2 cellular contexts compared by ENCODE assay signal in the genomic region with DNA sequence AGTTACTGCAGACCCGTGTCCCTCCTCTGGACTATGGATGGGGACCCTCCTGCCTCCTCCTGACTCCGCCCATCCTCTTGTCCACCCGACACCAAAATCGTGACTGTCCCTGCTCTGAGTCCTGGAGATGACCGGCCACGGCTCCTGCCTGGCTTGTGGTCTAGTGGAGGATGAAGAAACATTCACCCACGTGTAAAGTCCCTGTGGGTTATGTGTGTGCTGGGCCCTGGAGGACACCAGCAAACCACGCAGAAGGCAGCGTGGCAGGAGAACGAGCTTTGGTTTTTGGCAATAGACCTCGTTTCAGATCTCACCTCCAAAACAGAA.
TF ChIP-seq lines count a peak whose summit lies in the region.

No MANE protein-coding gene starts in this region.

TF ChIP-seq in liver, 16 proteins besides CTCF, POLR2A, EP300 and RAD21:
- TF ChIP-seq, protein P1, sequence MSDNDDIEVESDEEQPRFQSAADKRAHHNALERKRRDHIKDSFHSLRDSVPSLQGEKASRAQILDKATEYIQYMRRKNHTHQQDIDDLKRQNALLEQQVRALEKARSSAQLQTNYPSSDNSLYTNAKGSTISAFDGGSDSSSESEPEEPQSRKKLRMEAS (IDR thresholded peaks at IDR 0.05): no peak
- TF ChIP-seq FOXA1 (IDR thresholded peaks at IDR 0.05): no peak
- no peak for TF ChIP-seq ATF3 (IDR thresholded peaks at IDR 0.05)
- TF ChIP-seq, protein P2, sequence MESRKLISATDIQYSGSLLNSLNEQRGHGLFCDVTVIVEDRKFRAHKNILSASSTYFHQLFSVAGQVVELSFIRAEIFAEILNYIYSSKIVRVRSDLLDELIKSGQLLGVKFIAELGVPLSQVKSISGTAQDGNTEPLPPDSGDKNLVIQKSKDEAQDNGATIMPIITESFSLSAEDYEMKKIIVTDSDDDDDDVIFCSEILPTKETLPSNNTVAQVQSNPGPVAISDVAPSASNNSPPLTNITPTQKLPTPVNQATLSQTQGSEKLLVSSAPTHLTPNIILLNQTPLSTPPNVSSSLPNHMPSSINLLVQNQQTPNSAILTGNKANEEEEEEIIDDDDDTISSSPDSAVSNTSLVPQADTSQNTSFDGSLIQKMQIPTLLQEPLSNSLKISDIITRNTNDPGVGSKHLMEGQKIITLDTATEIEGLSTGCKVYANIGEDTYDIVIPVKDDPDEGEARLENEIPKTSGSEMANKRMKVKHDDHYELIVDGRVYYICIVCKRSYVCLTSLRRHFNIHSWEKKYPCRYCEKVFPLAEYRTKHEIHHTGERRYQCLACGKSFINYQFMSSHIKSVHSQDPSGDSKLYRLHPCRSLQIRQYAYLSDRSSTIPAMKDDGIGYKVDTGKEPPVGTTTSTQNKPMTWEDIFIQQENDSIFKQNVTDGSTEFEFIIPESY (IDR thresholded peaks at IDR 0.05): no peak
- TF ChIP-seq RXRA (IDR thresholded peaks at IDR 0.05): no peak
- TF ChIP-seq, protein P3, sequence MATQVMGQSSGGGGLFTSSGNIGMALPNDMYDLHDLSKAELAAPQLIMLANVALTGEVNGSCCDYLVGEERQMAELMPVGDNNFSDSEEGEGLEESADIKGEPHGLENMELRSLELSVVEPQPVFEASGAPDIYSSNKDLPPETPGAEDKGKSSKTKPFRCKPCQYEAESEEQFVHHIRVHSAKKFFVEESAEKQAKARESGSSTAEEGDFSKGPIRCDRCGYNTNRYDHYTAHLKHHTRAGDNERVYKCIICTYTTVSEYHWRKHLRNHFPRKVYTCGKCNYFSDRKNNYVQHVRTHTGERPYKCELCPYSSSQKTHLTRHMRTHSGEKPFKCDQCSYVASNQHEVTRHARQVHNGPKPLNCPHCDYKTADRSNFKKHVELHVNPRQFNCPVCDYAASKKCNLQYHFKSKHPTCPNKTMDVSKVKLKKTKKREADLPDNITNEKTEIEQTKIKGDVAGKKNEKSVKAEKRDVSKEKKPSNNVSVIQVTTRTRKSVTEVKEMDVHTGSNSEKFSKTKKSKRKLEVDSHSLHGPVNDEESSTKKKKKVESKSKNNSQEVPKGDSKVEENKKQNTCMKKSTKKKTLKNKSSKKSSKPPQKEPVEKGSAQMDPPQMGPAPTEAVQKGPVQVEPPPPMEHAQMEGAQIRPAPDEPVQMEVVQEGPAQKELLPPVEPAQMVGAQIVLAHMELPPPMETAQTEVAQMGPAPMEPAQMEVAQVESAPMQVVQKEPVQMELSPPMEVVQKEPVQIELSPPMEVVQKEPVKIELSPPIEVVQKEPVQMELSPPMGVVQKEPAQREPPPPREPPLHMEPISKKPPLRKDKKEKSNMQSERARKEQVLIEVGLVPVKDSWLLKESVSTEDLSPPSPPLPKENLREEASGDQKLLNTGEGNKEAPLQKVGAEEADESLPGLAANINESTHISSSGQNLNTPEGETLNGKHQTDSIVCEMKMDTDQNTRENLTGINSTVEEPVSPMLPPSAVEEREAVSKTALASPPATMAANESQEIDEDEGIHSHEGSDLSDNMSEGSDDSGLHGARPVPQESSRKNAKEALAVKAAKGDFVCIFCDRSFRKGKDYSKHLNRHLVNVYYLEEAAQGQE (IDR thresholded peaks at IDR 0.05): no peak
- TF ChIP-seq HNF4G (IDR thresholded peaks at IDR 0.05): no peak
- TF ChIP-seq GABPA (IDR thresholded peaks at IDR 0.05 in 1 of 2, conservative IDR thresholded peaks at IDR 0.05 in 1 of 2): no peak
- TF ChIP-seq FOXA2 (IDR thresholded peaks at IDR 0.05): no peak

TF ChIP-seq in HepG2, 621 proteins besides CTCF, POLR2A, EP300 and RAD21:
- TF ChIP-seq ZNF674 (CRISPR knock-in tag; IDR thresholded peaks at IDR 0.05; ENCODE audit: low read depth): no peak
- TF ChIP-seq ZNF136 (CRISPR knock-in tag; IDR thresholded peaks at IDR 0.05; ENCODE audit: low read depth): no peak
- TF ChIP-seq KDM3A (CRISPR knock-in tag; IDR thresholded peaks at IDR 0.05; ENCODE audit: low read depth): no peak
- no peak for TF ChIP-seq REL (CRISPR knock-in tag; conservative IDR thresholded peaks at IDR 0.05)
- TF ChIP-seq MXI1 (IDR thresholded peaks at IDR 0.05; ENCODE audit: borderline replicate concordance, low read depth, low read length): no peak
- TF ChIP-seq ZNF317 (CRISPR knock-in tag; IDR thresholded peaks at IDR 0.05): no peak
- TF ChIP-seq SMAD3 (CRISPR knock-in tag; IDR thresholded peaks at IDR 0.05): no peak
- TF ChIP-seq, protein P4, sequence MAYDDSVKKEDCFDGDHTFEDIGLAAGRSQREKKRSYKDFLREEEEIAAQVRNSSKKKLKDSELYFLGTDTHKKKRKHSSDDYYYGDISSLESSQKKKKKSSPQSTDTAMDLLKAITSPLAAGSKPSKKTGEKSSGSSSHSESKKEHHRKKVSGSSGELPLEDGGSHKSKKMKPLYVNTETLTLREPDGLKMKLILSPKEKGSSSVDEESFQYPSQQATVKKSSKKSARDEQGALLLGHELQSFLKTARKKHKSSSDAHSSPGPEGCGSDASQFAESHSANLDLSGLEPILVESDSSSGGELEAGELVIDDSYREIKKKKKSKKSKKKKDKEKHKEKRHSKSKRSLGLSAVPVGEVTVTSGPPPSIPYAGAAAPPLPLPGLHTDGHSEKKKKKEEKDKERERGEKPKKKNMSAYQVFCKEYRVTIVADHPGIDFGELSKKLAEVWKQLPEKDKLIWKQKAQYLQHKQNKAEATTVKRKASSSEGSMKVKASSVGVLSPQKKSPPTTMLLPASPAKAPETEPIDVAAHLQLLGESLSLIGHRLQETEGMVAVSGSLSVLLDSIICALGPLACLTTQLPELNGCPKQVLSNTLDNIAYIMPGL (CRISPR knock-in tag; IDR thresholded peaks at IDR 0.05; ENCODE audit: borderline replicate concordance in 1 of 2, low read depth in 1 of 2): no peak
TF ChIP-seq in HepG2: peak in this region for 0.
